17 cellular contexts compared by ENCODE assay signal in the genomic region with DNA sequence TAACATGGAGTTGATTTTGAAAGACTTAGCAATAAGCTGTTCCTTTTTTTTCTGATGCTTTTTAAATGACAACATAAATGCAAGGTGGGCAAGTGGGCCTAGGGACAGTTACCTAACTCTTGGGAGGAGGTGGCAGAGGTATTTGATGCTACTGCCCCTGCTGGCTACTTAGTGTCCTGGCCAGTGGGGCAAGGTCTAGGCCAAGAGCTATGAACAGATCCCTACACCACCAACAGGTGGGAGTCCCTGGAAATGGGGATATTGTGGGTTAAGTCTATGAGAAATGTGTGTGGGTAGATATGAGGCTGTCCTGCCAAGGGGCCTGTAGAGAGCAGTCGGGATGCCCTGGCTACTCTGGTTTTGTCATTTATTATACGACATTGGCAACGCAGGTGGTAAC. TPM values are rescaled to one million over a fixed set of nuclear protein-coding genes. Genes with fewer than 3 reads are reported as not detected.
"Had no signal": no experiment of that assay in that cellular context is flagged by ENCODE, and none has a peak within 500 bp of the region (broad histone marks: within the 10 kb centered on the region; RNA-seq: fewer than 3 reads in every experiment).

No MANE protein-coding gene starts in this region.

- H3K36me3 ChIP-seq: uterus had no signal

- ATAC-seq: activated T-helper 17 cell treated with anti-CD3 and anti-CD28 coated beads, Interleukin-2, amount 50 U/mL, for 72 hours; foreskin keratinocyte; left lobe of liver; naive thymus-derived CD4-positive, alpha-beta T cell; stimulated activated memory B cell treated with anti-CD40 and anti-IgM and Interleukin-4, amounts not matched to agents 10 μg/mL and 1 μg/mL and 100 μg/mL, for 72 hours had no signal

- DNase-seq: activated CD4-positive, CD25-positive, alpha-beta regulatory T cell treated with anti-CD3 and anti-CD28 coated beads, Interleukin-2, amount 50 U/mL, for 72 hours; activated naive CD4-positive, alpha-beta T cell treated with Interleukin-2 at 50 U/mL for 16 hours; activated T-cell treated with anti-CD3 and anti-CD28 coated beads for 4 hours; aorta; effector CD8-positive, alpha-beta T cell; foreskin keratinocyte; mammary epithelial cell; naive thymus-derived CD4-positive, alpha-beta T cell; stimulated activated CD4-positive, alpha-beta T cell treated with anti-CD3 and anti-CD28 coated beads, Interleukin-2, amount 100 ng/mL, for 48 hours; T-helper 9 cell; uterus had no signal

- H3K4me1 ChIP-seq: foreskin keratinocyte, uterus had no signal

- H3K9me3 ChIP-seq: uterus had no signal

- H3K4me3 ChIP-seq: uterus had no signal

- H3K27me3 ChIP-seq: foreskin keratinocyte, uterus had no signal

- H3K27ac ChIP-seq: foreskin keratinocyte, uterus had no signal

- FAIRE-seq: islet of Langerhans had no signal

RNA-seq across cellular contexts. Expression of gene B3GALT5, which starts 31.3 kb away (rescaled TPM):
- total RNA-seq: activated CD8-positive, alpha-beta memory T cell treated with anti-CD3 and anti-CD28 coated beads for 36 hours; foreskin keratinocyte; mammary epithelial cell; mononuclear cell; naive thymus-derived CD4-positive, alpha-beta T cell had no signal
- polyA plus RNA-seq: foreskin keratinocyte; mammary epithelial cell; naive thymus-derived CD4-positive, alpha-beta T cell had no signal
